ENCODE assay signal across 8 cellular contexts in the genomic region with DNA sequence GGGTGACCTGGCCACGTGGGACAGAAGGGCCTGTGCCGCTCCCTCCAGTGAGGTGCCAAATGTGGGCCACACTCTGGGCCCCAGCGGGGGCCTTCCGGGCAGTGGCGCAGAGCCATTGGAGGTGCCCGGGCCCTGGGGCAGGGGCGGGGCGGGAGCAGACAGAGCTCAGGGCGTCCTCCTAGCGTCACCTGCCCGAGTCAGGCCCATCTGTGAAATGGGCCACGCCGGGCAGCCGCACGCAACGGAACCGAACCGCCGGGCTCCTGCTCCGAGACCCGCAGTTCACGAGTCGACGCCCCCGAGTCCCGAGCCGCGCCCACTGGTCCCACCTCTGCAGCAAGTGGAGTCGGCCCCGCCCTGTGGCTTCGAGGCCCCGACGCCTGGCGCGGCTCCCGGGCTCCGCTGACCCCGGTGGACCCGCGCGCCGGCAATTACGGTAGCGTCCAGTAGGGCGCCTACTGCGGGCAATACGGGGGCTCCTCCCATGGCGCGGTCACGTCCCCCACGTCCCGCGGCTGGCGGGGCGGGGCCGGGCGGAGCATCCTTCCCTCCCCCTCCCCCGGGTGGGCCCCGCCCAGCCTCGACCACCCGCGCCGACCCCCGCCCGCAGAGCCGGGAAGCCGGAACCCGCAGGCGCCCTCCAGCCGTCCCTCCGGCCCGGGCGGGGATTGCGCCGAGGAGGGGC. TPM values are rescaled to one million over a fixed set of nuclear protein-coding genes. Genes with fewer than 3 reads are reported as not detected.
A peak's percentile ranks its signal among the peaks of the same experiment; 100 is the strongest.
DNase-seq lines count a peak whose midpoint lies in the region; TF ChIP-seq lines count a peak whose summit lies in the region.

No MANE protein-coding gene starts in this region.

- peak overlapping the region; percentile 94 for H3K4me3 ChIP-seq in AG10803 (ENCODE audit: low read length)
- H3K4me3 ChIP-seq in lower leg skin (ENCODE audit: low read depth, poor library complexity, severe bottlenecking): peak overlapping the region; percentile 33

- no peak for TF ChIP-seq POLR2A in lower leg skin (IDR thresholded peaks at IDR 0.05)

- TF ChIP-seq CTCF in AG10803 (conservative IDR thresholded peaks at IDR 0.05; ENCODE audit: low read length): peak; percentile 28; the same call in 1 of the 2 replicates
- peak in 1 of 3 donors; percentile 11 for TF ChIP-seq CTCF in lower leg skin (IDR thresholded peaks at IDR 0.05)

- DNase-seq in AG10803 (ENCODE audit: low read depth): peak; percentile 85
- peak; percentile 87 for DNase-seq in GM19238 (ENCODE audit: insufficient read length, low spot score)
- DNase-seq in HuH-7 (ENCODE audit: low spot score): peak; percentile 89
- DNase-seq in activated CD4-positive, CD25-positive, alpha-beta regulatory T cell treated with anti-CD3 and anti-CD28 coated beads, Interleukin-2, amount 50 U/mL, for 72 hours: peak; percentile 63
- DNase-seq in effector CD4-positive, alpha-beta T cell: peak; percentile 43
- peak in 1 of 2 donors; percentile 96 for DNase-seq in lower leg skin (ENCODE audit: low spot score in 2 of 2)
- DNase-seq in stimulated activated naive CD4-positive, alpha-beta T cell (lab: John Stamatoyannopoulos, UW): peak in 4 of 6 experiments; percentile 34 to 58 (median 38)
- DNase-seq in cerebellar nuclear complex (lab: John Stamatoyannopoulos, UW): no peak

- intact Hi-C loops in lower leg skin (cut with DNase I; ENCODE audit: low total_unique reads): loop anchor here (10.0 kb wide), 1 partner anchor 84 kb away; the partner anchor contains the start of gene CD7

- WGBS in lower leg skin, 2 donors: 2 to 30% methylated on average over 6 to 36 of the region's 75 CpGs

RNA-seq across cellular contexts. Expression of gene SLC16A3, which starts 1.9 kb away (rescaled TPM):
- total RNA-seq in lower leg skin: 10 to 100 TPM; 10.0 to 18.5 (median 15.2) TPM

RNA-seq across cellular contexts. Expression of gene CCDC57, which starts 18.1 kb away (rescaled TPM):
- total RNA-seq in lower leg skin: 10 to 100 TPM; 16.0 to 33.5 (median 31.5) TPM

RNA-seq across cellular contexts. Expression of gene CSNK1D, which starts 42.7 kb away (rescaled TPM):
- total RNA-seq in lower leg skin: 10 to 100 TPM; 46.0 to 88.4 (median 56.4) TPM

Comparison
In these comparisons a context has a peak if more than half of its experiments do, and no peak if none do; other contexts are left out.
1. DNase-seq: peak in AG10803 (single experiment), GM19238 (single experiment), HuH-7 (single experiment), activated CD4-positive, CD25-positive, alpha-beta regulatory T cell treated with anti-CD3 and anti-CD28 coated beads, Interleukin-2, amount 50 U/mL, for 72 hours (single experiment), effector CD4-positive, alpha-beta T cell (single experiment) and stimulated activated naive CD4-positive, alpha-beta T cell (4 of 6); none in cerebellar nuclear complex (0 of 2).